ENCODE assay signal across 12 cellular contexts in the genomic region with DNA sequence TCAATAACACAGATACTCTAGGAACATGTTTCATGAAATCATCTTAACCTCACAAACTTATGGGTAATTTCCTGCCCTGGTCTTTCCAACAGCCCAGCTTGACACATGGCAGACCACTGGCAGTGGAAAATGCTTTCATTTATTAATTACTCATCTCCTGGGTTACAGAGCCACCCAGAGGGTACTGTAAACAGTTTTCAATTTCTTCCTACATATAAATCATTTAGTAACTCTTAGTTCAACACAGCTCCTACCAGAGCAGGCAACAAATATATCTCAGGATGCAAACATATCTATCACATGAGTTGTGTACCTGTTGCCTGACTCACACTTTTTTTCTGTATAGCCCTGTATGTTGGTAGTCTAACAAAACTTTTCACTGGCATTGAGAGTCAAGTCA.
DNase-seq lines count a peak whose midpoint lies in the region; ATAC-seq, FAIRE-seq and TF ChIP-seq lines count a peak whose summit lies in the region.
"Had no signal": no experiment of that assay in that cellular context is flagged by ENCODE, and none has a peak within 500 bp of the region (broad histone marks: within the 10 kb centered on the region; RNA-seq: fewer than 3 reads in every experiment).

No MANE protein-coding gene starts in this region.

- H3K23ac ChIP-seq in mesendoderm (ENCODE audit: low read length): no peak overlapping the region

- H3K9ac ChIP-seq in GM23248: no peak overlapping the region
- H3K9ac ChIP-seq in mesendoderm (ENCODE audit: low read length): no peak overlapping the region

- H2AFZ ChIP-seq in GM23248: no peak overlapping the region

- no peak for TF ChIP-seq CTCF in A549 (IDR thresholded peaks at IDR 0.05)
- no peak for TF ChIP-seq CTCF in fibroblast of mammary gland (conservative IDR thresholded peaks at IDR 0.05; ENCODE audit: control insufficient read depth, insufficient read depth, low read depth, low read length)

- no peak for TF ChIP-seq POLR2A in A549 (IDR thresholded peaks at IDR 0.05; ENCODE audit: low read length)

- H3K4me2 ChIP-seq in A549 (no peak overlapping the region), GM23248 (ENCODE audit: unreplicated experiment) (no peak overlapping the region), mesendoderm (ENCODE audit: low read length) (no peak overlapping the region)

- no peaks in the 10 kb centered on the region; the same call in 1 of the 2 replicates for H3F3A ChIP-seq in GM23248 (ENCODE audit: insufficient read depth)

- H3K27ac ChIP-seq in A549 (no peak overlapping the region), GM23248 (no peak overlapping the region), mesendoderm (ENCODE audit: low read depth, low read length) (no peak overlapping the region)

- TF ChIP-seq RAD21 in A549 (conservative IDR thresholded peaks at IDR 0.05 in 1 of 2, IDR thresholded peaks at IDR 0.05 in 1 of 2): peak; percentile 31 to 42; a peak in 4 of 5 replicates

- no peak overlapping the region for H4K5ac ChIP-seq in mesendoderm (ENCODE audit: low read length)

- no peak for FAIRE-seq in A549 (lab: Jason Lieb, UNC)
- FAIRE-seq: H54 had no signal

- no peak overlapping the region for H2AK5ac ChIP-seq in mesendoderm (ENCODE audit: low read length)

- H4K20me1 ChIP-seq in GM23248 (ENCODE audit: insufficient read depth): no peaks in the 10 kb centered on the region

- no peaks in the 10 kb centered on the region for H3K9me2 ChIP-seq in GM23248 (ENCODE audit: insufficient read depth)

- H3K56ac ChIP-seq in mesendoderm (ENCODE audit: low read length): no peak overlapping the region

- H2BK5ac ChIP-seq in mesendoderm (ENCODE audit: low read length): no peak overlapping the region

- no peak overlapping the region for H3K18ac ChIP-seq in mesendoderm (ENCODE audit: low read length)

- CTCF ChIA-PET in A549 (lab: Yijun Ruan, JAX): no interaction called here

- H3K4me1 ChIP-seq in A549: peaks cover 4% of the 10 kb centered on the region; the same call in 1 of the 3 replicates
- H3K4me1 ChIP-seq in GM23248 (ENCODE audit: insufficient read depth): peaks cover 14% of the 10 kb centered on the region
- no peaks in the 10 kb centered on the region for H3K4me1 ChIP-seq in mesendoderm (ENCODE audit: control insufficient read depth, low read depth, low read length)

- peak in 1 of 2 experiments; percentile 49; a peak in 2 of 6 replicates for ATAC-seq in A549
- ATAC-seq: CD8-positive, alpha-beta T cell; Panc1 had no signal

- H3K79me1 ChIP-seq in mesendoderm (ENCODE audit: low read length): no peaks in the 10 kb centered on the region

- H3K27me3 ChIP-seq in GM23248 (replicated peaks; ENCODE audit: insufficient read depth) (no peaks in the 10 kb centered on the region), mesendoderm (ENCODE audit: insufficient read depth, low read length, poor library complexity) (no peaks in the 10 kb centered on the region)

- H3K4ac ChIP-seq in mesendoderm (ENCODE audit: low read depth, low read length): no peak overlapping the region

- DNase-seq in A549 (ENCODE audit: low read depth in 1 of 2, low spot score in 1 of 2) (peak in 1 of 2 experiments; percentile 5), GM23248 (peak; percentile 10), NCI-H1694 (lab: John Stamatoyannopoulos, UW) (peak; percentile 32), fibroblast of mammary gland (ENCODE audit: low read depth) (peak; percentile 19), mesendoderm (no peak), SHP77 treated with DMSO at 0.1 percent for 48 hours (lab: John Stamatoyannopoulos, UW) (no peak)
- DNase-seq in stimulated activated naive CD4-positive, alpha-beta T cell (lab: John Stamatoyannopoulos, UW): no peak
- DNase-seq: CD8-positive, alpha-beta T cell; NCI-H1436 treated with DMSO at 0.1 percent for 48 hours; Right ventricle myocardium superior had no signal

- TF ChIP-seq EP300 in A549 (IDR thresholded peaks at IDR 0.05): no peak

- no peaks in the 10 kb centered on the region for H3K9me3 ChIP-seq in A549
- no peaks in the 10 kb centered on the region for H3K9me3 ChIP-seq in GM23248 (ENCODE audit: low read depth)

- no peaks in the 10 kb centered on the region for H3K79me2 ChIP-seq in GM23248 (ENCODE audit: insufficient read depth)
- no peaks in the 10 kb centered on the region for H3K79me2 ChIP-seq in mesendoderm (ENCODE audit: control insufficient read depth, insufficient read depth, low read length)

- in situ Hi-C loops in GM23248 (cut with MboI): no loop called here

- H3K4me3 ChIP-seq in A549 (no peak overlapping the region), GM23248 (no peak overlapping the region), fibroblast of mammary gland (ENCODE audit: control insufficient read depth, low read depth, low read length) (no peak overlapping the region), mesendoderm (ENCODE audit: low read length) (no peak overlapping the region)

- no peak overlapping the region for H2BK120ac ChIP-seq in mesendoderm (ENCODE audit: low read depth, low read length)

- no peak overlapping the region for H4K8ac ChIP-seq in mesendoderm (ENCODE audit: low read depth, low read length)

- POLR2A ChIA-PET in A549 (lab: Yijun Ruan, JAX): no interaction called here

- no peak overlapping the region for H2BK15ac ChIP-seq in mesendoderm (replicated peaks; ENCODE audit: low read depth)

- H3K36me3 ChIP-seq in GM23248 (ENCODE audit: low read depth) (no peaks in the 10 kb centered on the region), mesendoderm (ENCODE audit: control insufficient read depth, insufficient read depth, low read length) (no peaks in the 10 kb centered on the region)

TF ChIP-seq in A549, 52 proteins besides CTCF, POLR2A, EP300 and RAD21:
- TF ChIP-seq, protein P1, sequence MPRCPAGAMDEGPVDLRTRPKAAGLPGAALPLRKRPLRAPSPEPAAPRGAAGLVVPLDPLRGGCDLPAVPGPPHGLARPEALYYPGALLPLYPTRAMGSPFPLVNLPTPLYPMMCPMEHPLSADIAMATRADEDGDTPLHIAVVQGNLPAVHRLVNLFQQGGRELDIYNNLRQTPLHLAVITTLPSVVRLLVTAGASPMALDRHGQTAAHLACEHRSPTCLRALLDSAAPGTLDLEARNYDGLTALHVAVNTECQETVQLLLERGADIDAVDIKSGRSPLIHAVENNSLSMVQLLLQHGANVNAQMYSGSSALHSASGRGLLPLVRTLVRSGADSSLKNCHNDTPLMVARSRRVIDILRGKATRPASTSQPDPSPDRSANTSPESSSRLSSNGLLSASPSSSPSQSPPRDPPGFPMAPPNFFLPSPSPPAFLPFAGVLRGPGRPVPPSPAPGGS (IDR thresholded peaks at IDR 0.05): no peak
- TF ChIP-seq RNF2 (IDR thresholded peaks at IDR 0.05; ENCODE audit: borderline replicate concordance, low read depth) (no peak), KDM5A (IDR thresholded peaks at IDR 0.05) (no peak), FOSL2 (IDR thresholded peaks at IDR 0.05) (no peak), FOSL2 (CRISPR knock-in tag; IDR thresholded peaks at IDR 0.05) (no peak), MAFK (IDR thresholded peaks at IDR 0.05; ENCODE audit: partially characterized antibody) (no peak)

Comparison
In these comparisons a context has a peak if more than half of its experiments do, and no peak if none do; other contexts are left out.
1. DNase-seq: peak in GM23248 (single experiment), NCI-H1694 (single experiment) and fibroblast of mammary gland (single experiment); none in mesendoderm (single experiment), stimulated activated naive CD4-positive, alpha-beta T cell (0 of 6) and SHP77 treated with DMSO at 0.1 percent for 48 hours (single experiment).